In the genomic region with DNA sequence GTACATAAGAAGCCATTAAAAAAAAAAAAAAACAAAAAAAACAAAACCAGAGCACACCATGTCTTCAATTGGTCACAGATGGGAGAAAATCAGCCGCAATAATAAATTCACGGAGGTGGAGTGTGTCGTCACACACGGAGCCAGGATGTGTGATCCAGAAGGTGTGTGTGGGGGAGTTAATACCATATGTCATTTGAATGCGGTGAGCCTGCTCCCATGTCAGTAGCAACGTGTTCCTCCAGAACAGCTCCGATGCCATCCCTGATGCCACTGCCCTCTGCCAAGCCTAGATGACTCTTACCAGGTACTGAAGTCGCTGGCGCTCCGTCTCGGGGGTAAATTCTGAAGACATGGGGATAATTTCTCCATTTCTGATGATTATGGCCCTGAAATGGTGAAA, we compare ENCODE assay signal across 1 cellular context.
TF ChIP-seq lines count a peak whose summit lies in the region.

No MANE protein-coding gene starts in this region.

TF ChIP-seq in WTC11, 78 proteins besides CTCF, POLR2A, EP300 and RAD21 (continued from another document):
- TF ChIP-seq ATF6 (CRISPR knock-in tag; IDR thresholded peaks at IDR 0.05) = no peak
- no peak for TF ChIP-seq SMAD4 (CRISPR knock-in tag; IDR thresholded peaks at IDR 0.05)
- TF ChIP-seq CDX4 (CRISPR knock-in tag; IDR thresholded peaks at IDR 0.05; ENCODE audit: borderline replicate concordance) = no peak
- no peak for TF ChIP-seq STAT6 (CRISPR knock-in tag; conservative IDR thresholded peaks at IDR 0.05; ENCODE audit: low read depth)
TF ChIP-seq in WTC11: peak in this region for 0.
